8 cellular contexts compared by ENCODE assay signal in the genomic region with DNA sequence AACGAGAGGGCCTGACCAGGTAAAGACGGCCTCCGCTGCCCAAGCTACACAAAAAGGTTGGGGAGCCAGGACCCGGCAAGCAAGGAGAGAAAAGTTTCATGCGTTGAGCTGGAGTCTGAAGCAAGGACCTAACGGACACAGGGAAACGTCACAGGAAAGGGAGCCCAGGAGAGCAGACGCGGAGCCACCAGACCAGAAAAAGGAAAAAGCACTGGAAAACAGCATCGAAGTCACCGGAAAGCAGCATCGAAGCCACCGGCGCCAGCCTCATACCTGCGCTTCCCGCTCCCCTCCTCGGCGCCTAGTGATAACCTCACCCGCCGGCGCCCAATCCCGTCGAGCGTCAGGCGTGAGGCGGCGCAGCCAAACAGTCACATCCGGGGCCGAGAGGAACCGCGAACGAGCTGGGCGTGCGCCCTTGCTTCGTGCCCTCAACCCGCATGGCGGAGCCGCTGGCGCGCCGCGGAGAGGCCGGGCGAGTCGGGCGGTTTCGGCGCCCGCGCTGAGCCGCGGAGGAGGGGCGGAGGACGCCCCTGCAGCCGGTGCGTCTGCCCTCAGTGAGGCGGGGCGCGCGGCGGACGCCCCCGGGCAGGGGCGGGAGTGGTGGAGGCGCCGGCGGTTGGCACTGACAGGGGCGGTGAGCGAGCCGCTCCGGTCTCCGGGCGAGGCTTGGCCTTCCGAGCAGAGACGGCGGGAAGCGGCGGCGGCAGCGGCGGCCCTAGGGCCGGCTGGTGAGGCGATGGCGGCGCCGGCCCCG. TPM values are rescaled to one million over a fixed set of nuclear protein-coding genes. Genes with fewer than 3 reads are reported as not detected.
DNase-seq lines count a peak whose midpoint lies in the region; ATAC-seq and TF ChIP-seq lines count a peak whose summit lies in the region.

Gene FBXO45, plus strand, starts transcription at position 415 of the 757 bp plus-strand sequence. Its CDS starts 325 bp downstream, at position 740.
Gene WDR53, minus strand, starts transcription at position 309 of the 757 bp plus-strand sequence. CDS start 7,079 bp downstream, outside the sequence.

- DNase-seq in COLO668 (lab: John Stamatoyannopoulos, UW; ENCODE audit: unreplicated experiment) (peak; percentile 94), GM20000 (ENCODE audit: low spot score) (peak; percentile 97), HS-5 (ENCODE audit: low read depth) (peak; percentile 78), NK-92 (lab: John Stamatoyannopoulos, UW; ENCODE audit: unreplicated experiment) (peak; percentile 77), lower lobe of right lung (peak; percentile 98)
- DNase-seq in activated CD8-positive, alpha-beta memory T cell treated with anti-CD3 and anti-CD28 coated beads for 1 hour (ENCODE audit: extremely low read depth in 1 of 2, low read depth in 1 of 2): peak; percentile 83 to 91
- DNase-seq in stimulated activated CD4-positive, alpha-beta T cell treated with anti-CD3 and anti-CD28 coated beads, TNF-alpha, amount 100 ng/mL, for 1 hour (ENCODE audit: low read depth in 3 of 3, low spot score in 1 of 3): peak; percentile 79 to 91 (median 90)

- peaks cover 5% of the 10 kb centered on the region for H3K4me1 ChIP-seq in ectodermal cell (ENCODE audit: control insufficient read depth, insufficient read depth, low read length)
- H3K4me1 ChIP-seq in lower lobe of right lung: peaks cover 37% of the 10 kb centered on the region

- H3K4me3 ChIP-seq in ectodermal cell (ENCODE audit: insufficient read depth, low read depth, low read length) (peak within 1 kb of the TSS; percentile 78), lower lobe of right lung (peak within 1 kb of the TSS; percentile 99)

- TF ChIP-seq CTCF in GM20000 (IDR thresholded peaks at IDR 0.05; ENCODE audit: extremely low read depth, missing control alignments): no peak
- TF ChIP-seq CTCF in lower lobe of right lung (IDR thresholded peaks at IDR 0.05): no peak

- H3K27ac ChIP-seq in ectodermal cell (ENCODE audit: insufficient read depth, low read depth, low read length, poor library complexity, severe bottlenecking) (peak within 1 kb of the TSS; percentile 75), lower lobe of right lung (peak within 1 kb of the TSS; percentile 95)

- H3K27me3 ChIP-seq in ectodermal cell (ENCODE audit: control insufficient read depth, insufficient read depth, low read length, poor library complexity, severe bottlenecking): no peaks in the 10 kb centered on the region
- no peaks in the 10 kb centered on the region for H3K27me3 ChIP-seq in lower lobe of right lung (ENCODE audit: low read depth)

- ATAC-seq in lower lobe of right lung: peak; percentile 99

- no peaks in the 10 kb centered on the region for H3K9me3 ChIP-seq in ectodermal cell (ENCODE audit: control insufficient read depth, low read length)
- no peaks in the 10 kb centered on the region for H3K9me3 ChIP-seq in lower lobe of right lung

- H3K36me3 ChIP-seq in ectodermal cell (ENCODE audit: control insufficient read depth, insufficient read depth, low read length) (no peaks in the 10 kb centered on the region), lower lobe of right lung (peaks cover 6% of the 10 kb centered on the region)

- intact Hi-C loops in lower lobe of right lung (cut with DNase I): no loop called here

- WGBS in ectodermal cell, 2 experiments: 1% methylated on average over 87 of the region's 87 CpGs

RNA-seq across cellular contexts. Expression of gene FBXO45, which starts in this region (rescaled TPM):
- 16.7 TPM for polyA plus RNA-seq in ectodermal cell (2013, experiment 1 of 4)
- 17.9 TPM for polyA plus RNA-seq in ectodermal cell (2013, experiment 2 of 4)
- 10.9 TPM for polyA plus RNA-seq in ectodermal cell (2013, experiment 3 of 4)
- 11.1 TPM for polyA plus RNA-seq in ectodermal cell (2013, experiment 4 of 4)
- 7.3 TPM for total RNA-seq in lower lobe of right lung

RNA-seq across cellular contexts. Expression of gene WDR53, which starts in this region (rescaled TPM):
- polyA plus RNA-seq in ectodermal cell (2013, experiment 1 of 4): 9.6 TPM
- 14.3 TPM for polyA plus RNA-seq in ectodermal cell (2013, experiment 2 of 4)
- 11.8 TPM for polyA plus RNA-seq in ectodermal cell (2013, experiment 3 of 4)
- polyA plus RNA-seq in ectodermal cell (2013, experiment 4 of 4): 12.8 TPM
- 9.5 TPM for total RNA-seq in lower lobe of right lung

Comparison
In these comparisons a context has a peak if more than half of its experiments do, and no peak if none do; other contexts are left out.
1. Peak in every context shown above with its lines: DNase-seq, ATAC-seq, H3K4me3 ChIP-seq and H3K27ac ChIP-seq.